Comparison of ENCODE assay signal across 1 cellular context in the genomic region with DNA sequence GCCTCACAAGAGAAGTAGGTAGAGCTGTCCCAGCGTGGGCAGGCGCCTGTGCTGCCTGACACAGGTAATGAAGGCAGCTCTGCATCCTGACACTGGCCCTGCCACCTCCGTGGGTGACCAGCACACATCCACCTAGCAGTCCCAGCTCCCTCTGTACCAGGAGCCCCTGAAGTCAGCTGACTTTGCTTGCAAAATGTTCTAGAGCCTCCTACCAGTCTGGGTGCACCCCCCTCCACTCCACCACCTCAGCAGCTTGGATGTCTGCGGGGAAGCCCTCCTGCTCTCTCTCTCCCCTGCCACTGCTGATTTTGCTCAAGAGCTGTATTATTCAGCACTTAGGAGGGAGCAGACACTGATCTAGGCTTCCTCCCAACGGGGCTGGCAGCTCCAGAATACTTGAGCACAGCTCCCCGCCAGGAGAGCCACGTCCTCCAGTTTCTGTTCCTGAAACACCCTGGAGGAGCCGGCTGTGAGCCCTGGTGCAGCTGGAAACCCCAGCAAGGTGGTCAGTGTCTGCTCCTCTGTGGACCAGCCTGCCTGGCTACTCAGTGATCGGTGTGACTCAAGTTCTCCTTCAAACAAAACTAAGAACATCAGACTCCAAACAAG.
TF ChIP-seq lines count a peak whose summit lies in the region.

No MANE protein-coding gene starts in this region.

TF ChIP-seq in GM23338, 12 proteins besides CTCF, POLR2A, EP300 and RAD21:
- TF ChIP-seq, protein P1, sequence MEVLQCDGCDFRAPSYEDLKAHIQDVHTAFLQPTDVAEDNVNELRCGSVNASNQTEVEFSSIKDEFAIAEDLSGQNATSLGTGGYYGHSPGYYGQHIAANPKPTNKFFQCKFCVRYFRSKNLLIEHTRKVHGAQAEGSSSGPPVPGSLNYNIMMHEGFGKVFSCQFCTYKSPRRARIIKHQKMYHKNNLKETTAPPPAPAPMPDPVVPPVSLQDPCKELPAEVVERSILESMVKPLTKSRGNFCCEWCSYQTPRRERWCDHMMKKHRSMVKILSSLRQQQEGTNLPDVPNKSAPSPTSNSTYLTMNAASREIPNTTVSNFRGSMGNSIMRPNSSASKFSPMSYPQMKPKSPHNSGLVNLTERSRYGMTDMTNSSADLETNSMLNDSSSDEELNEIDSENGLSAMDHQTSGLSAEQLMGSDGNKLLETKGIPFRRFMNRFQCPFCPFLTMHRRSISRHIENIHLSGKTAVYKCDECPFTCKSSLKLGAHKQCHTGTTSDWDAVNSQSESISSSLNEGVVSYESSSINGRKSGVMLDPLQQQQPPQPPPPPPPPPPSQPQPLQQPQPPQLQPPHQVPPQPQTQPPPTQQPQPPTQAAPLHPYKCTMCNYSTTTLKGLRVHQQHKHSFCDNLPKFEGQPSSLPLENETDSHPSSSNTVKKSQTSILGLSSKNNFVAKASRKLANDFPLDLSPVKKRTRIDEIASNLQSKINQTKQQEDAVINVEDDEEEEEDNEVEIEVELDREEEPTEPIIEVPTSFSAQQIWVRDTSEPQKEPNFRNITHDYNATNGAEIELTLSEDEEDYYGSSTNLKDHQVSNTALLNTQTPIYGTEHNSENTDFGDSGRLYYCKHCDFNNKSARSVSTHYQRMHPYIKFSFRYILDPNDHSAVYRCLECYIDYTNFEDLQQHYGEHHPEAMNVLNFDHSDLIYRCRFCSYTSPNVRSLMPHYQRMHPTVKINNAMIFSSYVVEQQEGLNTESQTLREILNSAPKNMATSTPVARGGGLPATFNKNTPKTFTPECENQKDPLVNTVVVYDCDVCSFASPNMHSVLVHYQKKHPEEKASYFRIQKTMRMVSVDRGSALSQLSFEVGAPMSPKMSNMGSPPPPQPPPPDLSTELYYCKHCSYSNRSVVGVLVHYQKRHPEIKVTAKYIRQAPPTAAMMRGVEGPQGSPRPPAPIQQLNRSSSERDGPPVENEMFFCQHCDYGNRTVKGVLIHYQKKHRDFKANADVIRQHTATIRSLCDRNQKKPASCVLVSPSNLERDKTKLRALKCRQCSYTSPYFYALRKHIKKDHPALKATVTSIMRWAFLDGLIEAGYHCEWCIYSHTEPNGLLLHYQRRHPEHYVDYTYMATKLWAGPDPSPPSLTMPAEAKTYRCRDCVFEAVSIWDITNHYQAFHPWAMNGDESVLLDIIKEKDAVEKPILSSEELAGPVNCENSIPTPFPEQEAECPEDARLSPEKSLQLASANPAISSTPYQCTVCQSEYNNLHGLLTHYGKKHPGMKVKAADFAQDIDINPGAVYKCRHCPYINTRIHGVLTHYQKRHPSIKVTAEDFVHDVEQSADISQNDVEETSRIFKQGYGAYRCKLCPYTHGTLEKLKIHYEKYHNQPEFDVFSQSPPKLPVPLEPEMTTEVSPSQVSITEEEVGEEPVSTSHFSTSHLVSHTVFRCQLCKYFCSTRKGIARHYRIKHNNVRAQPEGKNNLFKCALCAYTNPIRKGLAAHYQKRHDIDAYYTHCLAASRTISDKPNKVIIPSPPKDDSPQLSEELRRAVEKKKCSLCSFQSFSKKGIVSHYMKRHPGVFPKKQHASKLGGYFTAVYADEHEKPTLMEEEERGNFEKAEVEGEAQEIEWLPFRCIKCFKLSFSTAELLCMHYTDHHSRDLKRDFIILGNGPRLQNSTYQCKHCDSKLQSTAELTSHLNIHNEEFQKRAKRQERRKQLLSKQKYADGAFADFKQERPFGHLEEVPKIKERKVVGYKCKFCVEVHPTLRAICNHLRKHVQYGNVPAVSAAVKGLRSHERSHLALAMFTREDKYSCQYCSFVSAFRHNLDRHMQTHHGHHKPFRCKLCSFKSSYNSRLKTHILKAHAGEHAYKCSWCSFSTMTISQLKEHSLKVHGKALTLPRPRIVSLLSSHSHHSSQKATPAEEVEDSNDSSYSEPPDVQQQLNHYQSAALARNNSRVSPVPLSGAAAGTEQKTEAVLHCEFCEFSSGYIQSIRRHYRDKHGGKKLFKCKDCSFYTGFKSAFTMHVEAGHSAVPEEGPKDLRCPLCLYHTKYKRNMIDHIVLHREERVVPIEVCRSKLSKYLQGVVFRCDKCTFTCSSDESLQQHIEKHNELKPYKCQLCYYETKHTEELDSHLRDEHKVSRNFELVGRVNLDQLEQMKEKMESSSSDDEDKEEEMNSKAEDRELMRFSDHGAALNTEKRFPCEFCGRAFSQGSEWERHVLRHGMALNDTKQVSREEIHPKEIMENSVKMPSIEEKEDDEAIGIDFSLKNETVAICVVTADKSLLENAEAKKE (CRISPR knock-in tag; IDR thresholded peaks at IDR 0.05): no peak
- TF ChIP-seq POLR2AphosphoS5 (IDR thresholded peaks at IDR 0.05; ENCODE audit: low read depth) (no peak), NANOG (IDR thresholded peaks at IDR 0.05; ENCODE audit: borderline replicate concordance) (no peak), ZNF331 (CRISPR knock-in tag; IDR thresholded peaks at IDR 0.05; ENCODE audit: low read depth) (no peak), EZH2 (IDR thresholded peaks at IDR 0.05; ENCODE audit: low read depth, unreplicated experiment) (no peak), ZNF114 (CRISPR knock-in tag; IDR thresholded peaks at IDR 0.05) (no peak), EZH2phosphoT487 (IDR thresholded peaks at IDR 0.05; ENCODE audit: unreplicated experiment) (no peak)
